10 cellular contexts compared by ENCODE assay signal in the genomic region with DNA sequence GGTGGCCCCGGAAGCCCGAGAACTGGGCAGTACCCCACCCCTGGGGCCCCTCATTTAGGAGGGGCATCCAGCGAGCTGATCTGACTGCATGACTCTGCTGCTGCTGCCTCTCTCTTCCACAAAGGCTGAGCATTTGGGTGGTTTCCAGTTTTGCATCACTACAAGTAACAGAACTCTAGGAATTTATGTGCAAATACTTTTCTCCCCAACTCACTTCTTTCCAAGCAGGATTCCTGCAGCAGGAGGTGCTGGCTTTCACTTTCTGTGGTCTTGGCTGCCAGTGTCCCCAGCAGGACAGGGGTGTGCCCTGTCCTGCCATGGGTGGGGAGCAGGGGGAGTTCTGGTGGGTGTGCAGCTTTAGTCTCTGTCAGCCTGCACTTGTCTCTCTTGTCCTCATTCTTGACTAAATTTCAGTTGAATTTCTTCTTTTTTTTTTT. TPM values are rescaled to one million over a fixed set of nuclear protein-coding genes. Genes with fewer than 3 reads are reported as not detected.
DNase-seq lines count a peak whose midpoint lies in the region; ATAC-seq and TF ChIP-seq lines count a peak whose summit lies in the region.
"Had no signal": no experiment of that assay in that cellular context is flagged by ENCODE, and none has a peak within 500 bp of the region (broad histone marks: within the 10 kb centered on the region; RNA-seq: fewer than 3 reads in every experiment).

No MANE protein-coding gene starts in this region.

- H3K36me3 ChIP-seq in brain microvascular endothelial cell (replicated peaks) (no peaks in the 10 kb centered on the region), mesendoderm (ENCODE audit: control insufficient read depth, insufficient read depth, low read length) (no peaks in the 10 kb centered on the region)

- no peak overlapping the region for H2BK15ac ChIP-seq in mesendoderm (replicated peaks; ENCODE audit: low read depth)

- no peak overlapping the region for H3K4ac ChIP-seq in mesendoderm (ENCODE audit: low read depth, low read length)

- no peak overlapping the region for H2AK5ac ChIP-seq in mesendoderm (ENCODE audit: low read length)

- DNase-seq in AG10803 (ENCODE audit: low read depth): peak; percentile 93
- peak; percentile 47 for DNase-seq in HT1080 (ENCODE audit: low read depth)
- DNase-seq in brain microvascular endothelial cell: peak; percentile 84
- DNase-seq in mesendoderm: peak; percentile 42
- no peak for DNase-seq in GF-D8 (lab: John Stamatoyannopoulos, UW)
- DNase-seq: activated naive CD8-positive, alpha-beta T cell treated with anti-CD3 and anti-CD28 coated beads for 36 hours; DMS79 treated with DMSO at 0.1 percent for 48 hours had no signal

- in situ Hi-C loops in brain microvascular endothelial cell (cut with HindIII; ENCODE audit: low pct_ligation_motif_present, low sequenced_read_pairs): loop anchor here (25.0 kb wide), 1 partner anchor 179 kb away; no protein-coding TSS in a partner anchor

- H3K27me3 ChIP-seq in brain microvascular endothelial cell (replicated peaks) (no peaks in the 10 kb centered on the region), mesendoderm (ENCODE audit: insufficient read depth, low read length, poor library complexity) (no peaks in the 10 kb centered on the region)

- H3K79me2 ChIP-seq in mesendoderm (ENCODE audit: control insufficient read depth, insufficient read depth, low read length): no peaks in the 10 kb centered on the region

- H3K9ac ChIP-seq in mesendoderm (ENCODE audit: low read length): no peak overlapping the region

- ATAC-seq in GM18873 (IDR thresholded peaks at IDR 0.05; ENCODE audit: low FRiP score, unreplicated experiment): no peak
- ATAC-seq in GM21717 (IDR thresholded peaks at IDR 0.05; ENCODE audit: unreplicated experiment): no peak
- no peak for ATAC-seq in HG02588 (IDR thresholded peaks at IDR 0.05; ENCODE audit: unreplicated experiment)

- no peak overlapping the region for H2BK120ac ChIP-seq in mesendoderm (ENCODE audit: low read depth, low read length)

- H3K27ac ChIP-seq in brain microvascular endothelial cell (no peak overlapping the region), mesendoderm (ENCODE audit: low read depth, low read length) (no peak overlapping the region)

- no peaks in the 10 kb centered on the region for H3K4me1 ChIP-seq in mesendoderm (ENCODE audit: control insufficient read depth, low read depth, low read length)

- no peak overlapping the region for H3K23ac ChIP-seq in mesendoderm (ENCODE audit: low read length)

- H3K79me1 ChIP-seq in mesendoderm (ENCODE audit: low read length): no peaks in the 10 kb centered on the region

- H3K4me3 ChIP-seq in AG10803 (ENCODE audit: low read length) (peak overlapping the region; percentile 13; the same call in 1 of the 2 replicates), brain microvascular endothelial cell (ENCODE audit: low read depth, low read length) (no peak overlapping the region), mesendoderm (ENCODE audit: low read length) (no peak overlapping the region)

- no peak overlapping the region for H3K18ac ChIP-seq in mesendoderm (ENCODE audit: low read length)

- no peak overlapping the region for H4K5ac ChIP-seq in mesendoderm (ENCODE audit: low read length)

- peak; percentile 32 for TF ChIP-seq CTCF in AG10803 (conservative IDR thresholded peaks at IDR 0.05; ENCODE audit: low read length)
- TF ChIP-seq CTCF in brain microvascular endothelial cell (IDR thresholded peaks at IDR 0.05; ENCODE audit: low read depth, low read length, missing control alignments): peak; percentile 10

- H4K8ac ChIP-seq in mesendoderm (ENCODE audit: low read depth, low read length): no peak overlapping the region

- no peak overlapping the region for H3K56ac ChIP-seq in mesendoderm (ENCODE audit: low read length)

- no peak overlapping the region for H2BK5ac ChIP-seq in mesendoderm (ENCODE audit: low read length)

- no CpG with 5 or more reads among the region's 3 CpGs for WGBS in mesendoderm (ENCODE audit: extremely low coverage, insufficient coverage, low lambda C conversion rate)

- H3K4me2 ChIP-seq in mesendoderm (ENCODE audit: low read length): no peak overlapping the region

RNA-seq across cellular contexts. Expression of a gene that starts 21.2 kb away (rescaled TPM):
- total RNA-seq in HT1080 (2014; rRNA removed; shearing (Covaris generic)): not detected in 2 replicates
- 0.05 and 0.15 TPM in 2 replicates for polyA plus RNA-seq in HT1080 (2015; cell fraction: cytosol; rRNA removed)
- 0.14 and 0.45 TPM in 2 replicates for polyA plus RNA-seq in HT1080 (2015; cell fraction: nucleus; rRNA removed)
- 0.01 TPM for polyA plus RNA-seq in mesendoderm (2013, experiment 1 of 2)
- polyA plus RNA-seq in mesendoderm (2013, experiment 2 of 2): not detected

RNA-seq across cellular contexts. Expression of a gene that starts 38.6 kb away (rescaled TPM):
- 167 and 172 TPM in 2 replicates for total RNA-seq in HT1080 (2014; rRNA removed; shearing (Covaris generic))
- 52.2 and 65.9 TPM in 2 replicates for polyA plus RNA-seq in HT1080 (2015; cell fraction: cytosol; rRNA removed)
- 37.3 and 39.5 TPM in 2 replicates for polyA plus RNA-seq in HT1080 (2015; cell fraction: nucleus; rRNA removed)
- polyA plus RNA-seq in mesendoderm (2013, experiment 1 of 2): 55.2 TPM
- polyA plus RNA-seq in mesendoderm (2013, experiment 2 of 2): 52.5 TPM

RNA-seq across cellular contexts. Expression of a gene that starts 39.5 kb away (rescaled TPM):
- 278 and 339 TPM in 2 replicates for total RNA-seq in HT1080 (2014; rRNA removed; shearing (Covaris generic))
- 284 and 330 TPM in 2 replicates for polyA plus RNA-seq in HT1080 (2015; cell fraction: cytosol; rRNA removed)
- 122 and 135 TPM in 2 replicates for polyA plus RNA-seq in HT1080 (2015; cell fraction: nucleus; rRNA removed)
- polyA plus RNA-seq in mesendoderm (2013, experiment 1 of 2): 174 TPM
- 173 TPM for polyA plus RNA-seq in mesendoderm (2013, experiment 2 of 2)
